ENCODE assay signal across 3 cellular contexts in the genomic region with DNA sequence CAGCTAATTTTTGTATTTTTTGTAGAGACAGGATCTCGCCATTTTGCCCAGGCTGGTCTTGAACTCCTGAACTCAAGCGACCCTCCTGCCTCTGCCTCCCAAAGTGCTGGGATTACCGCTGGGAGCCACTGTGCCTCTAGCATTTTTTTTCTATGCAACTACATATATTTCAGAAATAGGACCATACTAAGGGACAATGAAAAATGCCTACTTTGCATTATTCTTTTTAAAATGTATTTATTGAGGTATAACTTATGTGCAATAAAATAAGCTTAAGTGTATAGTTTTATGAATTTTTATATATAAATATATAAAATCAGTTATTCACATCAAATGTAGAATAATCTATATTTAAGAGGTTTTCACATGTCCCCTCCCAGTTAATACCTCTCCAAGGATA.
TF ChIP-seq lines count a peak whose summit lies in the region.

No MANE protein-coding gene starts in this region.

TF ChIP-seq in HepG2, 621 proteins besides CTCF, POLR2A, EP300 and RAD21:
- TF ChIP-seq ZFP36 (IDR thresholded peaks at IDR 0.05; ENCODE audit: borderline replicate concordance, low read depth, low read length, partially characterized antibody) (no peak), MAFK (conservative IDR thresholded peaks at IDR 0.05 in 1 of 2, IDR thresholded peaks at IDR 0.05 in 1 of 2; ENCODE audit: low read length in 2 of 2) (peak; percentile 80 to 89), MAFF (IDR thresholded peaks at IDR 0.05; ENCODE audit: low read depth, low read length) (peak; percentile 81)
- TF ChIP-seq, protein P1, sequence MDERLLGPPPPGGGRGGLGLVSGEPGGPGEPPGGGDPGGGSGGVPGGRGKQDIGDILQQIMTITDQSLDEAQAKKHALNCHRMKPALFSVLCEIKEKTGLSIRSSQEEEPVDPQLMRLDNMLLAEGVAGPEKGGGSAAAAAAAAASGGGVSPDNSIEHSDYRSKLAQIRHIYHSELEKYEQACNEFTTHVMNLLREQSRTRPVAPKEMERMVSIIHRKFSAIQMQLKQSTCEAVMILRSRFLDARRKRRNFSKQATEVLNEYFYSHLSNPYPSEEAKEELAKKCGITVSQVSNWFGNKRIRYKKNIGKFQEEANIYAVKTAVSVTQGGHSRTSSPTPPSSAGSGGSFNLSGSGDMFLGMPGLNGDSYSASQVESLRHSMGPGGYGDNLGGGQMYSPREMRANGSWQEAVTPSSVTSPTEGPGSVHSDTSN (CRISPR knock-in tag; IDR thresholded peaks at IDR 0.05): no peak
TF ChIP-seq in HepG2: peak in this region for 2.

TF ChIP-seq in IMR-90, 13 proteins besides CTCF, POLR2A, EP300 and RAD21:
- TF ChIP-seq MAFK (IDR thresholded peaks at IDR 0.05; ENCODE audit: low read depth, low read length) (peak; percentile 70), RCOR1 (IDR thresholded peaks at IDR 0.05; ENCODE audit: insufficient replicate concordance, low read length) (no peak), CHD1 (IDR thresholded peaks at IDR 0.05; ENCODE audit: low read depth, low read length) (no peak)
TF ChIP-seq in IMR-90: peak in this region for 1.

TF ChIP-seq in K562, 482 proteins besides CTCF, POLR2A, EP300 and RAD21:
- TF ChIP-seq MAFF (IDR thresholded peaks at IDR 0.05; ENCODE audit: low read length) (peak; percentile 47; the same call in 1 of the 2 replicates), C11orf30 (IDR thresholded peaks at IDR 0.05; ENCODE audit: low read depth) (peak; percentile 71), NFIX (CRISPR knock-in tag; IDR thresholded peaks at IDR 0.05; ENCODE audit: low read depth) (no peak), POLR3G (IDR thresholded peaks at IDR 0.05; ENCODE audit: extremely low read depth, insufficient read length, insufficient replicate concordance) (no peak), ADNP (tag; IDR thresholded peaks at IDR 0.05) (no peak), ZKSCAN8 (CRISPR knock-in tag; IDR thresholded peaks at IDR 0.05) (no peak), MAFK (IDR thresholded peaks at IDR 0.05; ENCODE audit: low read length) (peak; percentile 45; the same call in 1 of the 2 replicates), NFXL1 (CRISPR knock-in tag; IDR thresholded peaks at IDR 0.05) (no peak), ZNF3 (CRISPR knock-in tag; IDR thresholded peaks at IDR 0.05) (no peak), ZNF316 (IDR thresholded peaks at IDR 0.05) (peak; percentile 82)
- TF ChIP-seq, protein P2, sequence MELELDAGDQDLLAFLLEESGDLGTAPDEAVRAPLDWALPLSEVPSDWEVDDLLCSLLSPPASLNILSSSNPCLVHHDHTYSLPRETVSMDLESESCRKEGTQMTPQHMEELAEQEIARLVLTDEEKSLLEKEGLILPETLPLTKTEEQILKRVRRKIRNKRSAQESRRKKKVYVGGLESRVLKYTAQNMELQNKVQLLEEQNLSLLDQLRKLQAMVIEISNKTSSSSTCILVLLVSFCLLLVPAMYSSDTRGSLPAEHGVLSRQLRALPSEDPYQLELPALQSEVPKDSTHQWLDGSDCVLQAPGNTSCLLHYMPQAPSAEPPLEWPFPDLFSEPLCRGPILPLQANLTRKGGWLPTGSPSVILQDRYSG (tag; conservative IDR thresholded peaks at IDR 0.05; ENCODE audit: low read depth): no peak
